In genomic region chr5:177425801-177426565, GRCh38 we compare ENCODE assay signal across 8 cellular contexts. TPM values are rescaled to one million over a fixed set of nuclear protein-coding genes. Genes with fewer than 3 reads are reported as not detected.
A peak's percentile ranks its signal among the peaks of the same experiment; 100 is the strongest.
DNase-seq lines count a peak whose midpoint lies in the region; ATAC-seq, FAIRE-seq and TF ChIP-seq lines count a peak whose summit lies in the region.

No MANE protein-coding gene starts in this region.

- no peaks in the 10 kb centered on the region for H3K9me3 Mint-ChIP-seq in Caco-2 (ENCODE audit: unreplicated experiment)
- no peaks in the 10 kb centered on the region for H3K9me3 Mint-ChIP-seq in activated CD8-positive, alpha-beta memory T cell treated with anti-CD3 and anti-CD28 coated beads, Interleukin-2, amount 10 ng/mL, durations not matched to agents 7 days and 5 days (ENCODE audit: low read depth)
- H3K9me3 Mint-ChIP-seq in effector memory CD8-positive, alpha-beta T cell = no peaks in the 10 kb centered on the region

- FAIRE-seq in HTR-8/SVneo (lab: Jason Lieb, UNC) = peak; percentile 82

- ATAC-seq in GM21381 (IDR thresholded peaks at IDR 0.05; ENCODE audit: unreplicated experiment) = peak; percentile 71
- peak; percentile 87 for ATAC-seq in activated CD8-positive, alpha-beta memory T cell treated with anti-CD3 and anti-CD28 coated beads, Interleukin-2, amount 10 ng/mL, durations not matched to agents 7 days and 5 days
- ATAC-seq in effector memory CD8-positive, alpha-beta T cell (replicated peaks) = peak; percentile 76

- POLR2A ChIA-PET in Caco-2 (lab: Charles Lee) = interaction anchor here (0.6 to 2.1 kb wide), 22 partner anchors 9 to 978 kb away, joined by 3 to 43 read pairs (median 5); partner anchors contain the start of genes LMAN2, MXD3, PDLIM7 and PRELID1

- peak overlapping the region; percentile 92 for H3K4me3 Mint-ChIP-seq in Caco-2 (ENCODE audit: unreplicated experiment)
- H3K4me3 Mint-ChIP-seq in activated CD8-positive, alpha-beta memory T cell treated with anti-CD3 and anti-CD28 coated beads, Interleukin-2, amount 10 ng/mL, durations not matched to agents 7 days and 5 days = peak overlapping the region; percentile 85
- peak overlapping the region; percentile 76 to 93 for H3K4me3 Mint-ChIP-seq in effector memory CD8-positive, alpha-beta T cell

- H3K9me3 ChIP-seq in Caco-2 = no peaks in the 10 kb centered on the region

- H3K4me1 ChIP-seq in Caco-2 = peaks cover 15% of the 10 kb centered on the region

- intact Hi-C loops in Caco-2 (cut with micrococcal nuclease; ENCODE audit: unreplicated experiment) = loop anchor here (1.0 to 2.0 kb wide), 4 partner anchors 21 to 71 kb away; partner anchors contain the start of genes PDLIM7 and PRR7

- peaks cover 12% of the 10 kb centered on the region for H3K4me1 Mint-ChIP-seq in Caco-2 (ENCODE audit: low read depth, unreplicated experiment)
- peaks cover 45% of the 10 kb centered on the region for H3K4me1 Mint-ChIP-seq in activated CD8-positive, alpha-beta memory T cell treated with anti-CD3 and anti-CD28 coated beads, Interleukin-2, amount 10 ng/mL, durations not matched to agents 7 days and 5 days
- H3K4me1 Mint-ChIP-seq in effector memory CD8-positive, alpha-beta T cell (ENCODE audit: low read depth in 2 of 2) = peaks cover 49 to 52% of the 10 kb centered on the region in 2 donors

- no peak for TF ChIP-seq CTCF in Caco-2 (IDR thresholded peaks at IDR 0.05; ENCODE audit: insufficient read depth in 1 of 2, low read depth in 1 of 2, low read length in 1 of 2, severe bottlenecking in 1 of 2, unreplicated experiment in 1 of 2)

- H3K4me3 ChIP-seq in Caco-2 (ENCODE audit: low read depth, low read length) = peak overlapping the region; percentile 59

- peaks cover 2% of the 10 kb centered on the region; the same call in 1 of the 2 replicates for H3K36me3 ChIP-seq in Caco-2 (ENCODE audit: control insufficient read depth, insufficient read depth, low read length)

- BruUV-seq in Caco-2 (replicated peaks; lab: Mats Ljungman, UMichigan) = TSS peak; percentile 96

- H3K27me3 ChIP-seq in Caco-2 (replicated peaks; ENCODE audit: control insufficient read depth, insufficient read depth, low read length) = no peaks in the 10 kb centered on the region

- DNase-seq in Caco-2 (peak; percentile 100), HTR-8/SVneo (ENCODE audit: insufficient read length, low spot score) (peak; percentile 99), NOMO-1 treated with DMSO at 0.1 percent for 48 hours (lab: John Stamatoyannopoulos, UW; ENCODE audit: unreplicated experiment) (peak; percentile 100), medulla oblongata (ENCODE audit: extremely low spot score) (peak; percentile 100)
- peak; percentile 100 for DNase-seq in activated CD8-positive, alpha-beta memory T cell treated with anti-CD3 and anti-CD28 coated beads, Interleukin-2, amount 10 ng/mL, durations not matched to agents 7 days and 5 days
- DNase-seq in effector memory CD8-positive, alpha-beta T cell = peak; percentile 98 to 100 (median 99)
- peak; percentile 99 to 100 (median 99) for DNase-seq in stimulated activated CD4-positive, alpha-beta T cell treated with anti-CD3 and anti-CD28 coated beads, TNF-alpha, amount 100 ng/mL, for 48 hours (ENCODE audit: low read depth in 3 of 3)

- peaks cover 18% of the 10 kb centered on the region for H3K36me3 Mint-ChIP-seq in Caco-2 (ENCODE audit: insufficient read depth, unreplicated experiment)
- H3K36me3 Mint-ChIP-seq in activated CD8-positive, alpha-beta memory T cell treated with anti-CD3 and anti-CD28 coated beads, Interleukin-2, amount 10 ng/mL, durations not matched to agents 7 days and 5 days = peaks cover 19% of the 10 kb centered on the region
- peaks cover 43% of the 10 kb centered on the region for H3K36me3 Mint-ChIP-seq in effector memory CD8-positive, alpha-beta T cell (ENCODE audit: insufficient read depth)

- H3K27ac Mint-ChIP-seq in Caco-2 (ENCODE audit: unreplicated experiment) = peak overlapping the region; percentile 99
- peak overlapping the region; percentile 98 for H3K27ac Mint-ChIP-seq in activated CD8-positive, alpha-beta memory T cell treated with anti-CD3 and anti-CD28 coated beads, Interleukin-2, amount 10 ng/mL, durations not matched to agents 7 days and 5 days
- H3K27ac Mint-ChIP-seq in effector memory CD8-positive, alpha-beta T cell = peak overlapping the region; percentile 93 to 95

- CTCF ChIA-PET in Caco-2 (lab: Charles Lee) = interaction anchor here (0.5 to 2.7 kb wide), 17 partner anchors 10 to 1899 kb away, joined by 3 to 47 read pairs (median 6); partner anchors contain the start of genes FGFR4 and TSPAN17
- CTCF ChIA-PET in activated CD8-positive, alpha-beta memory T cell treated with anti-CD3 and anti-CD28 coated beads, Interleukin-2, amount 10 ng/mL, durations not matched to agents 7 days and 5 days (lab: Charles Lee) = interaction anchor here (0.6 to 16.5 kb wide), 13 partner anchors 10 to 116 kb away, joined by 3 to 269 read pairs (median 5); partner anchors contain the start of genes F12, PFN3 and PRR7

- H3K27me3 Mint-ChIP-seq in Caco-2 (ENCODE audit: insufficient read depth, unreplicated experiment) = no peaks in the 10 kb centered on the region
- H3K27me3 Mint-ChIP-seq in activated CD8-positive, alpha-beta memory T cell treated with anti-CD3 and anti-CD28 coated beads, Interleukin-2, amount 10 ng/mL, durations not matched to agents 7 days and 5 days = no peaks in the 10 kb centered on the region
- no peaks in the 10 kb centered on the region for H3K27me3 Mint-ChIP-seq in effector memory CD8-positive, alpha-beta T cell

RNA-seq across cellular contexts. Expression of gene GRK6, which starts 0.5 kb away (rescaled TPM):
- total RNA-seq in Caco-2 (2022) = 64.4 and 71.9 TPM in 2 replicates
- 100 to 1,000 TPM; 112 to 159 TPM for total RNA-seq in activated CD8-positive, alpha-beta memory T cell treated with anti-CD3 and anti-CD28 coated beads, Interleukin-2, amount 10 ng/mL, durations not matched to agents 7 days and 5 days

RNA-seq across cellular contexts. Expression of gene F12, which starts 16.6 kb away (rescaled TPM):
- 13.3 and 14.0 TPM in 2 replicates for total RNA-seq in Caco-2 (2022)
- 1 to 10 TPM; 1.3 to 2.2 TPM for total RNA-seq in activated CD8-positive, alpha-beta memory T cell treated with anti-CD3 and anti-CD28 coated beads, Interleukin-2, amount 10 ng/mL, durations not matched to agents 7 days and 5 days

RNA-seq across cellular contexts. Expression of gene PRR7, which starts 20.6 kb away (rescaled TPM):
- total RNA-seq in Caco-2 (2022) = 4.7 and 5.7 TPM in 2 replicates
- total RNA-seq in activated CD8-positive, alpha-beta memory T cell treated with anti-CD3 and anti-CD28 coated beads, Interleukin-2, amount 10 ng/mL, durations not matched to agents 7 days and 5 days = 1 to 10 TPM; 3.1 to 5.3 TPM

RNA-seq across cellular contexts. Expression of gene PFN3, which starts 25.5 kb away (rescaled TPM):
- not detected in 2 replicates for total RNA-seq in Caco-2 (2022)
- not detected for total RNA-seq in activated CD8-positive, alpha-beta memory T cell treated with anti-CD3 and anti-CD28 coated beads, Interleukin-2, amount 10 ng/mL, durations not matched to agents 7 days and 5 days

RNA-seq across cellular contexts. Expression of gene SLC34A1, which starts 41.7 kb away (rescaled TPM):
- not detected in 2 replicates for total RNA-seq in Caco-2 (2022)
- under 1 TPM; 0.19 to 0.85 TPM for total RNA-seq in activated CD8-positive, alpha-beta memory T cell treated with anti-CD3 and anti-CD28 coated beads, Interleukin-2, amount 10 ng/mL, durations not matched to agents 7 days and 5 days

Comparison
In these comparisons a context has a peak if more than half of its experiments do, and no peak if none do; other contexts are left out.
1. Peak in every context shown above with its lines: DNase-seq, ATAC-seq and H3K4me3 ChIP-seq.